Comparison of ENCODE assay signal across 8 cellular contexts in genomic region chr6:43076928-43077809, GRCh38. TPM values are rescaled to one million over a fixed set of nuclear protein-coding genes. Genes with fewer than 3 reads are reported as not detected.
DNase-seq lines count a peak whose midpoint lies in the region; ATAC-seq and TF ChIP-seq lines count a peak whose summit lies in the region.

No MANE protein-coding gene starts in this region.

- peak overlapping the region; percentile 11 for H2BK120ac ChIP-seq in mesenchymal stem cell (ENCODE audit: low read depth, low read length)

- H3K4ac ChIP-seq in mesenchymal stem cell (ENCODE audit: low read depth in 1 of 2, low read length in 2 of 2) = peak overlapping the region; percentile 75 to 80

- peak; percentile 40 for DNase-seq in GM03348 (ENCODE audit: low spot score)
- peak; percentile 29 for DNase-seq in NCI-H226
- DNase-seq in chondrocyte (ENCODE audit: low spot score) = no peak
- DNase-seq in mesenchymal stem cell = peak; percentile 46
- DNase-seq in uterus = peak; percentile 47
- no peak for DNase-seq in HK-2 (ENCODE audit: unreplicated experiment)

- H3K27ac Mint-ChIP-seq in chondrocyte (ENCODE audit: unreplicated experiment) = peak overlapping the region; percentile 81

- peak overlapping the region; percentile 85 for H3K4me3 Mint-ChIP-seq in chondrocyte (ENCODE audit: unreplicated experiment)

- no peak for TF ChIP-seq CTCF in chondrocyte (IDR thresholded peaks at IDR 0.05)
- no peak for TF ChIP-seq CTCF in uterus (IDR thresholded peaks at IDR 0.05)

- intact Hi-C loops in uterus (cut with DNase I; ENCODE audit: low total_unique reads) = loop anchor here (10.0 kb wide), 1 partner anchor 48 kb away; no protein-coding TSS in a partner anchor

- peaks cover 8% of the 10 kb centered on the region for H3K36me3 Mint-ChIP-seq in chondrocyte (ENCODE audit: low read depth)

- peak overlapping the region; percentile 65 for H2AK5ac ChIP-seq in mesenchymal stem cell (ENCODE audit: low read length, severe bottlenecking)

- WGBS in mesenchymal stem cell = 3% methylated on average over 37 of the region's 40 CpGs

- TF ChIP-seq POLR2A in uterus (IDR thresholded peaks at IDR 0.05) = no peak

- peak overlapping the region; percentile 89 to 95 for H3K4me3 ChIP-seq in mesenchymal stem cell (ENCODE audit: insufficient read depth in 1 of 2, low read depth in 1 of 2, low read length in 2 of 2)
- H3K4me3 ChIP-seq in uterus = peak overlapping the region; percentile 69 to 80

- no peaks in the 10 kb centered on the region for H3K27me3 Mint-ChIP-seq in chondrocyte (ENCODE audit: low read depth)

- H3K14ac ChIP-seq in mesenchymal stem cell (ENCODE audit: low read length in 2 of 2) = peak overlapping the region in 1 of 2 experiments; percentile 91

- H4K91ac ChIP-seq in mesenchymal stem cell (ENCODE audit: low read length) = peak overlapping the region; percentile 53

- H3K23ac ChIP-seq in mesenchymal stem cell (ENCODE audit: low read length in 2 of 2) = no peak overlapping the region

- H2AFZ ChIP-seq in mesenchymal stem cell (ENCODE audit: low read depth, low read length) = peak overlapping the region; percentile 6

- H3K18ac ChIP-seq in mesenchymal stem cell (ENCODE audit: low read depth in 1 of 2, low read length in 2 of 2) = peak overlapping the region; percentile 77 to 80

- H3K9me3 ChIP-seq in mesenchymal stem cell (ENCODE audit: control insufficient read depth, low read length) (no peaks in the 10 kb centered on the region), uterus (no peaks in the 10 kb centered on the region)

- H3K4me1 ChIP-seq in mesenchymal stem cell (ENCODE audit: control insufficient read depth, insufficient read depth, low read depth, low read length) (peaks cover 34% of the 10 kb centered on the region), uterus (peaks cover 0 to 4% of the 10 kb centered on the region in 2 donors)

- H2BK15ac ChIP-seq in mesenchymal stem cell (ENCODE audit: low read depth, poor library complexity, severe bottlenecking) = peak overlapping the region; percentile 36

- H4K8ac ChIP-seq in mesenchymal stem cell (ENCODE audit: low read length) = peak overlapping the region; percentile 47

- peak overlapping the region; percentile 91 for H3K9ac ChIP-seq in mesenchymal stem cell (ENCODE audit: low read length)

- H3K27me3 ChIP-seq in mesenchymal stem cell (ENCODE audit: control insufficient read depth in 1 of 2, insufficient read depth in 1 of 2, low read length in 2 of 2) (no peaks in the 10 kb centered on the region), uterus (no peaks in the 10 kb centered on the region)

- peak overlapping the region; percentile 86 for H3K4me2 ChIP-seq in mesenchymal stem cell (ENCODE audit: low read length, poor library complexity, severe bottlenecking)

- H3K4me1 Mint-ChIP-seq in chondrocyte (ENCODE audit: low read depth) = peaks cover 47% of the 10 kb centered on the region

- H3K27ac ChIP-seq in mesenchymal stem cell (ENCODE audit: low read length, poor library complexity, severe bottlenecking) = peak overlapping the region; percentile 85
- H3K27ac ChIP-seq in uterus = peak overlapping the region; percentile 85 to 94

- H3K9me3 Mint-ChIP-seq in chondrocyte (ENCODE audit: low read depth) = no peaks in the 10 kb centered on the region

- peak overlapping the region in 1 of 2 experiments; percentile 15 for H2BK12ac ChIP-seq in mesenchymal stem cell (ENCODE audit: low read length in 2 of 2)

- H3K36me3 ChIP-seq in mesenchymal stem cell (ENCODE audit: control insufficient read depth in 1 of 2, insufficient read depth in 2 of 2, low read depth in 1 of 2, low read length in 2 of 2) (peaks cover 16 to 19% of the 10 kb centered on the region in 2 experiments), uterus (no peaks in the 10 kb centered on the region)

- H2BK5ac ChIP-seq in mesenchymal stem cell (ENCODE audit: low read depth, low read length, poor library complexity, severe bottlenecking) = peak overlapping the region; percentile 54

- ATAC-seq in GM19452 (IDR thresholded peaks at IDR 0.05; ENCODE audit: unreplicated experiment) (no peak), GM19455 (IDR thresholded peaks at IDR 0.05; ENCODE audit: unreplicated experiment) (no peak)

- H3K79me1 ChIP-seq in mesenchymal stem cell (replicated peaks; ENCODE audit: low read length, poor library complexity, severe bottlenecking) = peaks cover 3% of the 10 kb centered on the region

RNA-seq across cellular contexts. Expression of gene PTK7, which starts 1.1 kb away (rescaled TPM):
- total RNA-seq in chondrocyte (282 to 293 TPM (median 288 TPM) in 3 replicates), uterus (100 to 1,000 TPM in 3 of 4 donors, 10 to 100 TPM in 1; 53.8 to 247 (median 153) TPM)
- polyA plus RNA-seq in mesenchymal stem cell (2013, experiment 1 of 2) = 73.1 TPM
- polyA plus RNA-seq in mesenchymal stem cell (2013, experiment 2 of 2) = 71.9 TPM

RNA-seq across cellular contexts. Expression of gene KLC4, which starts 17.7 kb away (rescaled TPM):
- total RNA-seq in chondrocyte (30.0 to 37.0 TPM (median 32.3 TPM) in 3 replicates), uterus (10 to 100 TPM in 3 of 4 donors, 1 to 10 TPM in 1; 2.8 to 30.6 (median 27.2) TPM)
- 9.8 TPM for polyA plus RNA-seq in mesenchymal stem cell (2013, experiment 1 of 2)
- 10.1 TPM for polyA plus RNA-seq in mesenchymal stem cell (2013, experiment 2 of 2)

RNA-seq across cellular contexts. Expression of gene MRPL2, which starts 17.9 kb away (rescaled TPM):
- total RNA-seq in chondrocyte (42.6 to 46.6 TPM (median 42.9 TPM) in 3 replicates), uterus (10 to 100 TPM; 14.4 to 44.4 (median 16.1) TPM)
- polyA plus RNA-seq in mesenchymal stem cell (2013, experiment 1 of 2) = 41.7 TPM
- 38.3 TPM for polyA plus RNA-seq in mesenchymal stem cell (2013, experiment 2 of 2)

RNA-seq across cellular contexts. Expression of gene CUL7, which starts 23.5 kb away (rescaled TPM):
- total RNA-seq in chondrocyte (53.6 to 64.8 TPM (median 54.3 TPM) in 3 replicates), uterus (10 to 100 TPM in 2 of 4 donors, 1 to 10 TPM in 2; 6.4 to 65.1 (median 18.9) TPM)
- 20.3 TPM for polyA plus RNA-seq in mesenchymal stem cell (2013, experiment 1 of 2)
- polyA plus RNA-seq in mesenchymal stem cell (2013, experiment 2 of 2) = 19.0 TPM

RNA-seq across cellular contexts. Expression of gene RRP36, which starts 55.7 kb away (rescaled TPM):
- total RNA-seq in chondrocyte (58.6 to 75.2 TPM (median 63.2 TPM) in 3 replicates), uterus (10 to 100 TPM; 30.5 to 57.2 (median 45.9) TPM)
- polyA plus RNA-seq in mesenchymal stem cell (2013, experiment 1 of 2) = 117 TPM
- polyA plus RNA-seq in mesenchymal stem cell (2013, experiment 2 of 2) = 116 TPM

Comparison
In these comparisons a context has a peak if more than half of its experiments do, and no peak if none do; other contexts are left out.
1. DNase-seq: peak in GM03348 (single experiment), NCI-H226 (single experiment), mesenchymal stem cell (single experiment) and uterus (2 of 2); none in chondrocyte (single experiment) and HK-2 (single experiment).